8 cellular contexts compared by ENCODE assay signal in genomic region chr12:96501139-96501741, GRCh38. TPM values are rescaled to one million over a fixed set of nuclear protein-coding genes. Genes with fewer than 3 reads are reported as not detected.
A peak's percentile ranks its signal among the peaks of the same experiment; 100 is the strongest.
DNase-seq lines count a peak whose midpoint lies in the region; ATAC-seq and TF ChIP-seq lines count a peak whose summit lies in the region.

No MANE protein-coding gene starts in this region.

- H3K4me3 Mint-ChIP-seq in chondrocyte (ENCODE audit: unreplicated experiment) (no peak overlapping the region), mesothelial cell of epicardium (no peak overlapping the region)

- peak overlapping the region; percentile 74 for H3K27ac Mint-ChIP-seq in chondrocyte (ENCODE audit: unreplicated experiment)
- peak overlapping the region; percentile 19 for H3K27ac Mint-ChIP-seq in mesothelial cell of epicardium

- no peaks in the 10 kb centered on the region for H3K36me3 Mint-ChIP-seq in chondrocyte (ENCODE audit: low read depth)
- H3K36me3 Mint-ChIP-seq in mesothelial cell of epicardium = no peaks in the 10 kb centered on the region

- H3K4me1 Mint-ChIP-seq in chondrocyte (ENCODE audit: low read depth) (peaks cover 22% of the 10 kb centered on the region), mesothelial cell of epicardium (peaks cover 8% of the 10 kb centered on the region)

- TF ChIP-seq CTCF in chondrocyte (IDR thresholded peaks at IDR 0.05) = no peak
- TF ChIP-seq CTCF in mesothelial cell of epicardium (IDR thresholded peaks at IDR 0.05; ENCODE audit: unreplicated experiment) = no peak
- TF ChIP-seq CTCF in omental fat pad (IDR thresholded peaks at IDR 0.05) = no peak

- ATAC-seq in GM19463 (IDR thresholded peaks at IDR 0.05; ENCODE audit: unreplicated experiment) (peak; percentile 78), HG03469 (IDR thresholded peaks at IDR 0.05; ENCODE audit: unreplicated experiment) (peak; percentile 52), omental fat pad (ENCODE audit: low FRiP score) (no peak)

- DNase-seq in DMS153 treated with DMSO at 0.1 percent for 48 hours (lab: John Stamatoyannopoulos, UW; ENCODE audit: unreplicated experiment) = peak; percentile 50
- DNase-seq in SW480 (ENCODE audit: low spot score) = peak; percentile 90
- DNase-seq in chondrocyte (ENCODE audit: low spot score) = no peak
- no peak for DNase-seq in mesothelial cell of epicardium (ENCODE audit: low spot score in 2 of 2, unreplicated experiment in 2 of 2)
- no peak for DNase-seq in omental fat pad (ENCODE audit: low spot score)
- DNase-seq in NCI-H187 (lab: John Stamatoyannopoulos, UW) = no peak

- H3K27me3 Mint-ChIP-seq in chondrocyte (ENCODE audit: low read depth) = no peaks in the 10 kb centered on the region
- H3K27me3 Mint-ChIP-seq in mesothelial cell of epicardium (ENCODE audit: low read depth) = peaks cover 2% of the 10 kb centered on the region

- no peaks in the 10 kb centered on the region for H3K9me3 Mint-ChIP-seq in chondrocyte (ENCODE audit: low read depth)
- H3K9me3 Mint-ChIP-seq in mesothelial cell of epicardium = peaks cover 9% of the 10 kb centered on the region

RNA-seq across cellular contexts. Expression of gene CFAP54, which starts 11.9 kb away (rescaled TPM):
- total RNA-seq in chondrocyte (0.15 to 1.1 TPM (median 0.44 TPM) in 3 replicates), mesothelial cell of epicardium (0.54 to 0.84 TPM (median 0.80 TPM) in 3 replicates), omental fat pad (1 to 10 TPM in 2 of 4 donors, under 1 TPM in 2; 0.60 to 2.2 (median 1.0) TPM)

Comparison
In these comparisons a context has a peak if more than half of its experiments do, and no peak if none do; other contexts are left out.
1. DNase-seq: peak in DMS153 treated with DMSO at 0.1 percent for 48 hours (single experiment) and SW480 (single experiment); none in chondrocyte (single experiment), mesothelial cell of epicardium (0 of 2), omental fat pad (single experiment) and NCI-H187 (0 of 2).